In the genomic region with DNA sequence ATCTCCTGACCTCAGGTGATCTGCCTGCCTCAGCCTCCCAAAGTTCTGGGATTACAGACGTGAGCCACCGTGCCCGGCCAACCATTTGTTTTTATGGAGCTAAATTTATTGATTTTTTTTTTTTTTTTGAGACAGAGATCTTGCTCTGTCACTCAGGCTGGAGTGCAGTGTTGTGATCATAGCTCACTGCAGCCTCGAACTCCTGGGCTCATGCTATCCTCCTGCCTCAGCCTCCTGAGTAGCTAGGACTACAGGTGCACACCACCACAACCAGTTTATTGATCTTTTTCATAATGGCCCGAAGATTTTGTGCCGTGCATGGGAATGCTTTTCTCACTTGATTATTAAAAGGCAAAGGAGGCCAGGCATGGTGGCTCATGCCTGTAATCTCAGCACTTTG, we compare ENCODE assay signal across 2 cellular contexts. TPM values are rescaled to one million over a fixed set of nuclear protein-coding genes. Genes with fewer than 3 reads are reported as not detected.
"Had no signal": no experiment of that assay in that cellular context is flagged by ENCODE, and none has a peak within 500 bp of the region (broad histone marks: within the 10 kb centered on the region; RNA-seq: fewer than 3 reads in every experiment).

No MANE protein-coding gene starts in this region.

RNA-seq across cellular contexts. Expression of gene MMP9, which starts 19.9 kb away (rescaled TPM):
- total RNA-seq: LHCN-M2, NCI-H460 had no signal

RNA-seq across cellular contexts. Expression of gene SLC12A5, which starts 40.2 kb away (rescaled TPM):
- total RNA-seq: NCI-H460 had no signal
